ENCODE assay signal across 1 cellular context in the genomic region with DNA sequence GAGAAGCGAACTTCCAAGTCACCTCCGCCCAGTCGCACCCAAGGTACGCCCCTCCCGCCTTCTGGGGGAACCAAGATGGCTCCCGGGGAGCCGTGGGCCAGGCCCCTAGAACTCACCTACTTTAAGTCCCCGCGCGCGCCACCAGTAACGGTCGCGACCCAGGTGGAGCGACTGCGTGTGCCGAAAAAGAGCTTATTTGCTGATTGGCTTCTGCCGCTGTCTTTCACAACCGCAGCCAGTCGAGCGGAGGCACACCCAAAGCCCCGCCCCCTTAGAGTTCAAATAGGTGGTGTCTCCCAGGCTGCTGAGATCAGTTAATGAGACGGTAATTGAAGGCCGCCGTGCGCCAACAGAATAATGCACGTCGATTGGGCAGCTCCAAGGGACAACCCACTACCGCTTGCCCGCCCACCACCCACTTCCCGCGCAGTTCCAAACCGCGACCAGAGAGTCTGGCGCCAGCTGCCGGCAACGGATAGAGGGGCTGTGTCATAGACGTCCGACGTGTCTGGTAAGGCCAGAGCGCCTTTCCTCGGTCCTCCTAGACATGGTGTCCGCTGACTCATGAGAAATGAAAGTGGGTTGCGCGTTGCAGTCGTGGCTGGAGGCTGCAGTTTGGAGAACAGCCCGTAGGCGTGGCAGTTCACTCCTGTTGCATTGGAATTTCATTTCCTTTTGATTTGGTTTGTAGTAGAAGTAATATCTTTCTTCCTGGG.
TF ChIP-seq lines count a peak whose summit lies in the region.

Gene MDC1 (minus strand): TSS at position 153 of the 716 bp plus-strand sequence. CDS start 2,106 bp downstream, outside the sequence.

TF ChIP-seq in HEK293, 187 proteins besides CTCF, POLR2A, EP300 and RAD21 (continued from another document and continues in another):
- TF ChIP-seq, protein P1, sequence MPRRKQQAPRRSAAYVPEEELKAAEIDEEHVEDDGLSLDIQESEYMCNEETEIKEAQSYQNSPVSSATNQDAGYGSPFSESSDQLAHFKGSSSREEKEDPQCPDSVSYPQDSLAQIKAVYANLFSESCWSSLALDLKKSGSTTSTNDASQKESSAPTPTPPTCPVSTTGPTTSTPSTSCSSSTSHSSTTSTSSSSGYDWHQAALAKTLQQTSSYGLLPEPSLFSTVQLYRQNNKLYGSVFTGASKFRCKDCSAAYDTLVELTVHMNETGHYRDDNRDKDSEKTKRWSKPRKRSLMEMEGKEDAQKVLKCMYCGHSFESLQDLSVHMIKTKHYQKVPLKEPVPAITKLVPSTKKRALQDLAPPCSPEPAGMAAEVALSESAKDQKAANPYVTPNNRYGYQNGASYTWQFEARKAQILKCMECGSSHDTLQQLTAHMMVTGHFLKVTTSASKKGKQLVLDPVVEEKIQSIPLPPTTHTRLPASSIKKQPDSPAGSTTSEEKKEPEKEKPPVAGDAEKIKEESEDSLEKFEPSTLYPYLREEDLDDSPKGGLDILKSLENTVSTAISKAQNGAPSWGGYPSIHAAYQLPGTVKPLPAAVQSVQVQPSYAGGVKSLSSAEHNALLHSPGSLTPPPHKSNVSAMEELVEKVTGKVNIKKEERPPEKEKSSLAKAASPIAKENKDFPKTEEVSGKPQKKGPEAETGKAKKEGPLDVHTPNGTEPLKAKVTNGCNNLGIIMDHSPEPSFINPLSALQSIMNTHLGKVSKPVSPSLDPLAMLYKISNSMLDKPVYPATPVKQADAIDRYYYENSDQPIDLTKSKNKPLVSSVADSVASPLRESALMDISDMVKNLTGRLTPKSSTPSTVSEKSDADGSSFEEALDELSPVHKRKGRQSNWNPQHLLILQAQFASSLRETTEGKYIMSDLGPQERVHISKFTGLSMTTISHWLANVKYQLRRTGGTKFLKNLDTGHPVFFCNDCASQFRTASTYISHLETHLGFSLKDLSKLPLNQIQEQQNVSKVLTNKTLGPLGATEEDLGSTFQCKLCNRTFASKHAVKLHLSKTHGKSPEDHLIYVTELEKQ (tag by site-specific recombination; IDR thresholded peaks at IDR 0.05; ENCODE audit: borderline replicate concordance): peak; percentile 78; the same call in 1 of the 2 replicates
- 0 out of 2 replicates have a peak, but pooled peaks have one; percentile 61 for TF ChIP-seq KLF16 (tag by site-specific recombination; IDR thresholded peaks at IDR 0.05)
- peak; percentile 74 for TF ChIP-seq YY2 (tag by site-specific recombination; IDR thresholded peaks at IDR 0.05)
- TF ChIP-seq, protein P2, sequence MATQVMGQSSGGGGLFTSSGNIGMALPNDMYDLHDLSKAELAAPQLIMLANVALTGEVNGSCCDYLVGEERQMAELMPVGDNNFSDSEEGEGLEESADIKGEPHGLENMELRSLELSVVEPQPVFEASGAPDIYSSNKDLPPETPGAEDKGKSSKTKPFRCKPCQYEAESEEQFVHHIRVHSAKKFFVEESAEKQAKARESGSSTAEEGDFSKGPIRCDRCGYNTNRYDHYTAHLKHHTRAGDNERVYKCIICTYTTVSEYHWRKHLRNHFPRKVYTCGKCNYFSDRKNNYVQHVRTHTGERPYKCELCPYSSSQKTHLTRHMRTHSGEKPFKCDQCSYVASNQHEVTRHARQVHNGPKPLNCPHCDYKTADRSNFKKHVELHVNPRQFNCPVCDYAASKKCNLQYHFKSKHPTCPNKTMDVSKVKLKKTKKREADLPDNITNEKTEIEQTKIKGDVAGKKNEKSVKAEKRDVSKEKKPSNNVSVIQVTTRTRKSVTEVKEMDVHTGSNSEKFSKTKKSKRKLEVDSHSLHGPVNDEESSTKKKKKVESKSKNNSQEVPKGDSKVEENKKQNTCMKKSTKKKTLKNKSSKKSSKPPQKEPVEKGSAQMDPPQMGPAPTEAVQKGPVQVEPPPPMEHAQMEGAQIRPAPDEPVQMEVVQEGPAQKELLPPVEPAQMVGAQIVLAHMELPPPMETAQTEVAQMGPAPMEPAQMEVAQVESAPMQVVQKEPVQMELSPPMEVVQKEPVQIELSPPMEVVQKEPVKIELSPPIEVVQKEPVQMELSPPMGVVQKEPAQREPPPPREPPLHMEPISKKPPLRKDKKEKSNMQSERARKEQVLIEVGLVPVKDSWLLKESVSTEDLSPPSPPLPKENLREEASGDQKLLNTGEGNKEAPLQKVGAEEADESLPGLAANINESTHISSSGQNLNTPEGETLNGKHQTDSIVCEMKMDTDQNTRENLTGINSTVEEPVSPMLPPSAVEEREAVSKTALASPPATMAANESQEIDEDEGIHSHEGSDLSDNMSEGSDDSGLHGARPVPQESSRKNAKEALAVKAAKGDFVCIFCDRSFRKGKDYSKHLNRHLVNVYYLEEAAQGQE (tag by site-specific recombination; IDR thresholded peaks at IDR 0.05): no peak
- no peak for TF ChIP-seq ZNF449 (tag by site-specific recombination; IDR thresholded peaks at IDR 0.05)
- TF ChIP-seq, protein P3, sequence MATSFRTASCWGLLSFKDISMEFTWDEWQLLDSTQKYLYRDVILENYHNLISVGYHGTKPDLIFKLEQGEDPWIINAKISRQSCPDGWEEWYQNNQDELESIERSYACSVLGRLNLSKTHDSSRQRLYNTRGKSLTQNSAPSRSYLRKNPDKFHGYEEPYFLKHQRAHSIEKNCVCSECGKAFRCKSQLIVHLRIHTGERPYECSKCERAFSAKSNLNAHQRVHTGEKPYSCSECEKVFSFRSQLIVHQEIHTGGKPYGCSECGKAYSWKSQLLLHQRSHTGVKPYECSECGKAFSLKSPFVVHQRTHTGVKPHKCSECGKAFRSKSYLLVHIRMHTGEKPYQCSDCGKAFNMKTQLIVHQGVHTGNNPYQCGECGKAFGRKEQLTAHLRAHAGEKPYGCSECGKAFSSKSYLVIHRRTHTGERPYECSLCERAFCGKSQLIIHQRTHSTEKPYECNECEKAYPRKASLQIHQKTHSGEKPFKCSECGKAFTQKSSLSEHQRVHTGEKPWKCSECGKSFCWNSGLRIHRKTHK (tag by site-specific recombination; IDR thresholded peaks at IDR 0.05): no peak
- no peak for TF ChIP-seq AEBP2 (tag by site-specific recombination; IDR thresholded peaks at IDR 0.05; ENCODE audit: borderline replicate concordance)
- TF ChIP-seq ZNF776 (tag by site-specific recombination; IDR thresholded peaks at IDR 0.05; ENCODE audit: borderline replicate concordance): no peak
- 0 out of 2 replicates have a peak, but pooled peaks have one; percentile 8 for TF ChIP-seq PRDM4 (tag by site-specific recombination; IDR thresholded peaks at IDR 0.05)
- TF ChIP-seq, protein P4, sequence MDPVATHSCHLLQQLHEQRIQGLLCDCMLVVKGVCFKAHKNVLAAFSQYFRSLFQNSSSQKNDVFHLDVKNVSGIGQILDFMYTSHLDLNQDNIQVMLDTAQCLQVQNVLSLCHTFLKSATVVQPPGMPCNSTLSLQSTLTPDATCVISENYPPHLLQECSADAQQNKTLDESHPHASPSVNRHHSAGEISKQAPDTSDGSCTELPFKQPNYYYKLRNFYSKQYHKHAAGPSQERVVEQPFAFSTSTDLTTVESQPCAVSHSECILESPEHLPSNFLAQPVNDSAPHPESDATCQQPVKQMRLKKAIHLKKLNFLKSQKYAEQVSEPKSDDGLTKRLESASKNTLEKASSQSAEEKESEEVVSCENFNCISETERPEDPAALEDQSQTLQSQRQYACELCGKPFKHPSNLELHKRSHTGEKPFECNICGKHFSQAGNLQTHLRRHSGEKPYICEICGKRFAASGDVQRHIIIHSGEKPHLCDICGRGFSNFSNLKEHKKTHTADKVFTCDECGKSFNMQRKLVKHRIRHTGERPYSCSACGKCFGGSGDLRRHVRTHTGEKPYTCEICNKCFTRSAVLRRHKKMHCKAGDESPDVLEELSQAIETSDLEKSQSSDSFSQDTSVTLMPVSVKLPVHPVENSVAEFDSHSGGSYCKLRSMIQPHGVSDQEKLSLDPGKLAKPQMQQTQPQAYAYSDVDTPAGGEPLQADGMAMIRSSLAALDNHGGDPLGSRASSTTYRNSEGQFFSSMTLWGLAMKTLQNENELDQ (tag by site-specific recombination; IDR thresholded peaks at IDR 0.05; ENCODE audit: low read depth): no peak
- TF ChIP-seq ZBTB21 (tag by site-specific recombination; IDR thresholded peaks at IDR 0.05): peak; percentile 74
- TF ChIP-seq ZNF558 (tag by site-specific recombination; IDR thresholded peaks at IDR 0.05): peak; percentile 16; the same call in 1 of the 2 replicates
- TF ChIP-seq BCL11B (tag by site-specific recombination; IDR thresholded peaks at IDR 0.05; ENCODE audit: low read depth): no peak
- TF ChIP-seq ZBTB20 (tag by site-specific recombination; IDR thresholded peaks at IDR 0.05): no peak; the same call in 1 of the 2 replicates
- no peak for TF ChIP-seq ZNF830 (tag by site-specific recombination; IDR thresholded peaks at IDR 0.05; ENCODE audit: low read depth)
- no peak for TF ChIP-seq PRDM2 (tag by site-specific recombination; IDR thresholded peaks at IDR 0.05; ENCODE audit: borderline replicate concordance)
- no peak for TF ChIP-seq ZFP3 (tag by site-specific recombination; IDR thresholded peaks at IDR 0.05; ENCODE audit: low read depth)
- peak; percentile 100 for TF ChIP-seq SP3 (tag by site-specific recombination; IDR thresholded peaks at IDR 0.05)
- TF ChIP-seq KLF1 (tag by site-specific recombination; IDR thresholded peaks at IDR 0.05): peak; percentile 81
- TF ChIP-seq ZNF121 (tag by site-specific recombination; IDR thresholded peaks at IDR 0.05): no peak
- TF ChIP-seq ZNF248 (tag by site-specific recombination; IDR thresholded peaks at IDR 0.05): no peak
- TF ChIP-seq ZNF140 (tag by site-specific recombination; IDR thresholded peaks at IDR 0.05): no peak
- peak; percentile 95; the same call in 1 of the 2 replicates for TF ChIP-seq HOXC10 (CRISPR knock-in tag; IDR thresholded peaks at IDR 0.05)
- no peak for TF ChIP-seq ZNF792 (tag by site-specific recombination; IDR thresholded peaks at IDR 0.05)
- TF ChIP-seq ZNF211 (tag by site-specific recombination; IDR thresholded peaks at IDR 0.05; ENCODE audit: low read depth): no peak
- TF ChIP-seq HOXD13 (CRISPR knock-in tag; IDR thresholded peaks at IDR 0.05; ENCODE audit: borderline replicate concordance): peak; percentile 75; the same call in 1 of the 2 replicates
